In the genomic region with DNA sequence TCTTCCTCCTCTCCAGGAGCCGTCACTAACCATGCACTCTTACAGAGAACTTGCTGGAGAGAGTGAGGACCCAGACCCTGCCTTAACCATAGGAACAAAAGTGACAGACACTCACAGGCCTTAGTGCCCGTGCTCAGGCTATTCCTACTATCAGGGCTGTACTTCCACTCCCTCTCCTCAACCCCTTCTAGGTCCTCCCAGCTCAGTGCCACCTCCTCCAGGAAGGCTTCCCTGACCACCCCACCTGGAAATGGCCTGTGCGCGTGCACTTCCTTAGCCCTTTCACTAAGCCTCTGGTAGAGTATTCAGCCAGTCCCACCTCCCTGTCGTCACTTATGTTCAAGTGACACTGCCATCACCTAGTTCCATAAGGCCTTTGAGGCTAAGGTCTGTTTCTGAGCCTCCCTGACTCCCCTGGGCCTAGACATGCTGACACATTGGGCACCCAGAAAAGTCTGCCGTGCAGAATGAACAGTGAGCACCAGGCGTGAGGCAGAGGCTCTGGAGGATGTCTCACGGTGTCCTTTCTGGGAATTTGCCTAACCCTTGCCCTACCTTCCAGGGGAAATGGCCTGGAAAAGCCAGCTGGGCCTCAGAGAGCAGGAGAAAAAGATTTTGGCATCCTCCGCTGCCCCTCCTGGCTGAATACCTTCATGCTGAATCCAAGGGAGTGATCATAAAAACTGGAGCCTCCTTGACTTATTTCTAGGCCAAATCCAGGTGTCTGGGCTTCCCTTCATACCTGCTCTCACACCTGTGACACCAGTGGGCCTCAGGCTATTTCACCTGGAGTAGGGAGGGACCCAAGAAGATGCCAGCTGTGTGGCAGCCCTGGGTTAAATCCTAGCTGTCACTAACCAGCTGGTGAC, we compare ENCODE assay signal across 1 cellular context.
TF ChIP-seq lines count a peak whose summit lies in the region.

No MANE protein-coding gene starts in this region.

TF ChIP-seq in K562, 482 proteins besides CTCF, POLR2A, EP300 and RAD21 (continued from another document and continues in another):
- TF ChIP-seq, protein P1, sequence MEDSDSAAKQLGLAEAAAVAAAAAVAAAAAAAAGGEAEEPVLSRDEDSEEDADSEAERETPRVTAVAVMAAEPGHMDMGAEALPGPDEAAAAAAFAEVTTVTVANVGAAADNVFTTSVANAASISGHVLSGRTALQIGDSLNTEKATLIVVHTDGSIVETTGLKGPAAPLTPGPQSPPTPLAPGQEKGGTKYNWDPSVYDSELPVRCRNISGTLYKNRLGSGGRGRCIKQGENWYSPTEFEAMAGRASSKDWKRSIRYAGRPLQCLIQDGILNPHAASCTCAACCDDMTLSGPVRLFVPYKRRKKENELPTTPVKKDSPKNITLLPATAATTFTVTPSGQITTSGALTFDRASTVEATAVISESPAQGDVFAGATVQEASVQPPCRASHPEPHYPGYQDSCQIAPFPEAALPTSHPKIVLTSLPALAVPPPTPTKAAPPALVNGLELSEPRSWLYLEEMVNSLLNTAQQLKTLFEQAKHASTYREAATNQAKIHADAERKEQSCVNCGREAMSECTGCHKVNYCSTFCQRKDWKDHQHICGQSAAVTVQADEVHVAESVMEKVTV (CRISPR knock-in tag; IDR thresholded peaks at IDR 0.05), result no peak
- TF ChIP-seq COPS2 (conservative IDR thresholded peaks at IDR 0.05), result no peak
- no peak for TF ChIP-seq ZC3H11A (IDR thresholded peaks at IDR 0.05; ENCODE audit: low read depth, low read length)
- no peak for TF ChIP-seq CAMTA2 (CRISPR knock-in tag; conservative IDR thresholded peaks at IDR 0.05)
- TF ChIP-seq SMARCA4 (IDR thresholded peaks at IDR 0.05), result no peak
- no peak for TF ChIP-seq MECOM (CRISPR knock-in tag; IDR thresholded peaks at IDR 0.05)
- TF ChIP-seq PTRF (tag; IDR thresholded peaks at IDR 0.05), result no peak
- peak; percentile 90 for TF ChIP-seq RBM25 (IDR thresholded peaks at IDR 0.05; ENCODE audit: low read depth, low read length, severe bottlenecking)
- TF ChIP-seq, protein P2, sequence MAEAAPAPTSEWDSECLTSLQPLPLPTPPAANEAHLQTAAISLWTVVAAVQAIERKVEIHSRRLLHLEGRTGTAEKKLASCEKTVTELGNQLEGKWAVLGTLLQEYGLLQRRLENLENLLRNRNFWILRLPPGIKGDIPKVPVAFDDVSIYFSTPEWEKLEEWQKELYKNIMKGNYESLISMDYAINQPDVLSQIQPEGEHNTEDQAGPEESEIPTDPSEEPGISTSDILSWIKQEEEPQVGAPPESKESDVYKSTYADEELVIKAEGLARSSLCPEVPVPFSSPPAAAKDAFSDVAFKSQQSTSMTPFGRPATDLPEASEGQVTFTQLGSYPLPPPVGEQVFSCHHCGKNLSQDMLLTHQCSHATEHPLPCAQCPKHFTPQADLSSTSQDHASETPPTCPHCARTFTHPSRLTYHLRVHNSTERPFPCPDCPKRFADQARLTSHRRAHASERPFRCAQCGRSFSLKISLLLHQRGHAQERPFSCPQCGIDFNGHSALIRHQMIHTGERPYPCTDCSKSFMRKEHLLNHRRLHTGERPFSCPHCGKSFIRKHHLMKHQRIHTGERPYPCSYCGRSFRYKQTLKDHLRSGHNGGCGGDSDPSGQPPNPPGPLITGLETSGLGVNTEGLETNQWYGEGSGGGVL (CRISPR knock-in tag; IDR thresholded peaks at IDR 0.05), result no peak
- TF ChIP-seq KDM1A (IDR thresholded peaks at IDR 0.05), result peak in 1 of 2 experiments; percentile 33; a peak in 1 of 4 replicates
- TF ChIP-seq RBM34 (IDR thresholded peaks at IDR 0.05; ENCODE audit: borderline replicate concordance, insufficient read depth, low read length), result no peak
- no peak for TF ChIP-seq NR1H2 (CRISPR knock-in tag; IDR thresholded peaks at IDR 0.05)
- TF ChIP-seq ZNF764 (CRISPR knock-in tag; IDR thresholded peaks at IDR 0.05; ENCODE audit: low read depth), result no peak
- TF ChIP-seq PHB2 (IDR thresholded peaks at IDR 0.05; ENCODE audit: low read depth), result no peak
- TF ChIP-seq LEF1 (IDR thresholded peaks at IDR 0.05), result no peak
- no peak for TF ChIP-seq L3MBTL2 (IDR thresholded peaks at IDR 0.05)
- TF ChIP-seq, protein P3, sequence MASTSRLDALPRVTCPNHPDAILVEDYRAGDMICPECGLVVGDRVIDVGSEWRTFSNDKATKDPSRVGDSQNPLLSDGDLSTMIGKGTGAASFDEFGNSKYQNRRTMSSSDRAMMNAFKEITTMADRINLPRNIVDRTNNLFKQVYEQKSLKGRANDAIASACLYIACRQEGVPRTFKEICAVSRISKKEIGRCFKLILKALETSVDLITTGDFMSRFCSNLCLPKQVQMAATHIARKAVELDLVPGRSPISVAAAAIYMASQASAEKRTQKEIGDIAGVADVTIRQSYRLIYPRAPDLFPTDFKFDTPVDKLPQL (IDR thresholded peaks at IDR 0.05; ENCODE audit: extremely low read depth, insufficient read length), result no peak
- no peak for TF ChIP-seq ETS2 (tag; IDR thresholded peaks at IDR 0.05; ENCODE audit: borderline replicate concordance, poor library complexity, severe bottlenecking)
- TF ChIP-seq, protein P4, sequence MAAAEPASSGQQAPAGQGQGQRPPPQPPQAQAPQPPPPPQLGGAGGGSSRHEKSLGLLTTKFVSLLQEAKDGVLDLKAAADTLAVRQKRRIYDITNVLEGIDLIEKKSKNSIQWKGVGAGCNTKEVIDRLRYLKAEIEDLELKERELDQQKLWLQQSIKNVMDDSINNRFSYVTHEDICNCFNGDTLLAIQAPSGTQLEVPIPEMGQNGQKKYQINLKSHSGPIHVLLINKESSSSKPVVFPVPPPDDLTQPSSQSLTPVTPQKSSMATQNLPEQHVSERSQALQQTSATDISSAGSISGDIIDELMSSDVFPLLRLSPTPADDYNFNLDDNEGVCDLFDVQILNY (CRISPR knock-in tag; IDR thresholded peaks at IDR 0.05), result no peak
- no peak for TF ChIP-seq ILK (tag; IDR thresholded peaks at IDR 0.05; ENCODE audit: borderline replicate concordance, low read depth)
- TF ChIP-seq, protein P5, sequence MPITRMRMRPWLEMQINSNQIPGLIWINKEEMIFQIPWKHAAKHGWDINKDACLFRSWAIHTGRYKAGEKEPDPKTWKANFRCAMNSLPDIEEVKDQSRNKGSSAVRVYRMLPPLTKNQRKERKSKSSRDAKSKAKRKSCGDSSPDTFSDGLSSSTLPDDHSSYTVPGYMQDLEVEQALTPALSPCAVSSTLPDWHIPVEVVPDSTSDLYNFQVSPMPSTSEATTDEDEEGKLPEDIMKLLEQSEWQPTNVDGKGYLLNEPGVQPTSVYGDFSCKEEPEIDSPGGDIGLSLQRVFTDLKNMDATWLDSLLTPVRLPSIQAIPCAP (CRISPR knock-in tag; IDR thresholded peaks at IDR 0.05; ENCODE audit: borderline replicate concordance), result no peak
- no peak for TF ChIP-seq ESRRB (CRISPR knock-in tag; IDR thresholded peaks at IDR 0.05; ENCODE audit: borderline replicate concordance)
- no peak for TF ChIP-seq NFATC3 (IDR thresholded peaks at IDR 0.05)
- no peak for TF ChIP-seq RBBP5 (IDR thresholded peaks at IDR 0.05; ENCODE audit: borderline replicate concordance, insufficient read depth, low read length, poor library complexity, severe bottlenecking)
- TF ChIP-seq EHMT2 (IDR thresholded peaks at IDR 0.05), result no peak
- TF ChIP-seq, protein P6, sequence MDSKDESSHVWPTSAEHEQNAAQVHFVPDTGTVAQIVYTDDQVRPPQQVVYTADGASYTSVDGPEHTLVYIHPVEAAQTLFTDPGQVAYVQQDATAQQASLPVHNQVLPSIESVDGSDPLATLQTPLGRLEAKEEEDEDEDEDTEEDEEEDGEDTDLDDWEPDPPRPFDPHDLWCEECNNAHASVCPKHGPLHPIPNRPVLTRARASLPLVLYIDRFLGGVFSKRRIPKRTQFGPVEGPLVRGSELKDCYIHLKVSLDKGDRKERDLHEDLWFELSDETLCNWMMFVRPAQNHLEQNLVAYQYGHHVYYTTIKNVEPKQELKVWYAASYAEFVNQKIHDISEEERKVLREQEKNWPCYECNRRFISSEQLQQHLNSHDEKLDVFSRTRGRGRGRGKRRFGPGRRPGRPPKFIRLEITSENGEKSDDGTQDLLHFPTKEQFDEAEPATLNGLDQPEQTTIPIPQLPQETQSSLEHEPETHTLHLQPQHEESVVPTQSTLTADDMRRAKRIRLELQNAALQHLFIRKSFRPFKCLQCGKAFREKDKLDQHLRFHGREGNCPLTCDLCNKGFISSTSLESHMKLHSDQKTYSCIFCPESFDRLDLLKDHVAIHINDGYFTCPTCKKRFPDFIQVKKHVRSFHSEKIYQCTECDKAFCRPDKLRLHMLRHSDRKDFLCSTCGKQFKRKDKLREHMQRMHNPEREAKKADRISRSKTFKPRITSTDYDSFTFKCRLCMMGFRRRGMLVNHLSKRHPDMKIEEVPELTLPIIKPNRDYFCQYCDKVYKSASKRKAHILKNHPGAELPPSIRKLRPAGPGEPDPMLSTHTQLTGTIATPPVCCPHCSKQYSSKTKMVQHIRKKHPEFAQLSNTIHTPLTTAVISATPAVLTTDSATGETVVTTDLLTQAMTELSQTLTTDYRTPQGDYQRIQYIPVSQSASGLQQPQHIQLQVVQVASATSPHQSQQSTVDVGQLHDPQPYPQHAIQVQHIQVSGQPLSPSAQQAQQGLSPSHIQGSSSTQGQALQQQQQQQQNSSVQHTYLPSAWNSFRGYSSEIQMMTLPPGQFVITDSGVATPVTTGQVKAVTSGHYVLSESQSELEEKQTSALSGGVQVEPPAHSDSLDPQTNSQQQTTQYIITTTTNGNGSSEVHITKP (IDR thresholded peaks at IDR 0.05; ENCODE audit: partially characterized antibody), result no peak
- no peak for TF ChIP-seq STAT5B (CRISPR knock-in tag; IDR thresholded peaks at IDR 0.05)
- no peak for TF ChIP-seq DACH1 (IDR thresholded peaks at IDR 0.05; ENCODE audit: partially characterized antibody)
- TF ChIP-seq, protein P7, sequence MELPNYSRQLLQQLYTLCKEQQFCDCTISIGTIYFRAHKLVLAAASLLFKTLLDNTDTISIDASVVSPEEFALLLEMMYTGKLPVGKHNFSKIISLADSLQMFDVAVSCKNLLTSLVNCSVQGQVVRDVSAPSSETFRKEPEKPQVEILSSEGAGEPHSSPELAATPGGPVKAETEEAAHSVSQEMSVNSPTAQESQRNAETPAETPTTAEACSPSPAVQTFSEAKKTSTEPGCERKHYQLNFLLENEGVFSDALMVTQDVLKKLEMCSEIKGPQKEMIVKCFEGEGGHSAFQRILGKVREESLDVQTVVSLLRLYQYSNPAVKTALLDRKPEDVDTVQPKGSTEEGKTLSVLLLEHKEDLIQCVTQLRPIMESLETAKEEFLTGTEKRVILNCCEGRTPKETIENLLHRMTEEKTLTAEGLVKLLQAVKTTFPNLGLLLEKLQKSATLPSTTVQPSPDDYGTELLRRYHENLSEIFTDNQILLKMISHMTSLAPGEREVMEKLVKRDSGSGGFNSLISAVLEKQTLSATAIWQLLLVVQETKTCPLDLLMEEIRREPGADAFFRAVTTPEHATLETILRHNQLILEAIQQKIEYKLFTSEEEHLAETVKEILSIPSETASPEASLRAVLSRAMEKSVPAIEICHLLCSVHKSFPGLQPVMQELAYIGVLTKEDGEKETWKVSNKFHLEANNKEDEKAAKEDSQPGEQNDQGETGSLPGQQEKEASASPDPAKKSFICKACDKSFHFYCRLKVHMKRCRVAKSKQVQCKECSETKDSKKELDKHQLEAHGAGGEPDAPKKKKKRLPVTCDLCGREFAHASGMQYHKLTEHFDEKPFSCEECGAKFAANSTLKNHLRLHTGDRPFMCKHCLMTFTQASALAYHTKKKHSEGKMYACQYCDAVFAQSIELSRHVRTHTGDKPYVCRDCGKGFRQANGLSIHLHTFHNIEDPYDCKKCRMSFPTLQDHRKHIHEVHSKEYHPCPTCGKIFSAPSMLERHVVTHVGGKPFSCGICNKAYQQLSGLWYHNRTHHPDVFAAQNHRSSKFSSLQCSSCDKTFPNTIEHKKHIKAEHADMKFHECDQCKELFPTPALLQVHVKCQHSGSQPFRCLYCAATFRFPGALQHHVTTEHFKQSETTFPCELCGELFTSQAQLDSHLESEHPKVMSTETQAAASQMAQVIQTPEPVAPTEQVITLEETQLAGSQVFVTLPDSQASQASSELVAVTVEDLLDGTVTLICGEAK (IDR thresholded peaks at IDR 0.05), result no peak
- TF ChIP-seq, protein P7 (CRISPR knock-in tag; IDR thresholded peaks at IDR 0.05), result no peak
- no peak for TF ChIP-seq HDAC1 (IDR thresholded peaks at IDR 0.05)
- TF ChIP-seq HLTF (IDR thresholded peaks at IDR 0.05), result no peak
- TF ChIP-seq ADNP (tag; IDR thresholded peaks at IDR 0.05), result 0 out of 2 replicates have a peak, but pooled peaks have one; percentile 34
- no peak for TF ChIP-seq BDP1 (IDR thresholded peaks at IDR 0.05; ENCODE audit: insufficient read depth, insufficient read length)
- TF ChIP-seq, protein P8, sequence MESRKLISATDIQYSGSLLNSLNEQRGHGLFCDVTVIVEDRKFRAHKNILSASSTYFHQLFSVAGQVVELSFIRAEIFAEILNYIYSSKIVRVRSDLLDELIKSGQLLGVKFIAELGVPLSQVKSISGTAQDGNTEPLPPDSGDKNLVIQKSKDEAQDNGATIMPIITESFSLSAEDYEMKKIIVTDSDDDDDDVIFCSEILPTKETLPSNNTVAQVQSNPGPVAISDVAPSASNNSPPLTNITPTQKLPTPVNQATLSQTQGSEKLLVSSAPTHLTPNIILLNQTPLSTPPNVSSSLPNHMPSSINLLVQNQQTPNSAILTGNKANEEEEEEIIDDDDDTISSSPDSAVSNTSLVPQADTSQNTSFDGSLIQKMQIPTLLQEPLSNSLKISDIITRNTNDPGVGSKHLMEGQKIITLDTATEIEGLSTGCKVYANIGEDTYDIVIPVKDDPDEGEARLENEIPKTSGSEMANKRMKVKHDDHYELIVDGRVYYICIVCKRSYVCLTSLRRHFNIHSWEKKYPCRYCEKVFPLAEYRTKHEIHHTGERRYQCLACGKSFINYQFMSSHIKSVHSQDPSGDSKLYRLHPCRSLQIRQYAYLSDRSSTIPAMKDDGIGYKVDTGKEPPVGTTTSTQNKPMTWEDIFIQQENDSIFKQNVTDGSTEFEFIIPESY (CRISPR knock-in tag; IDR thresholded peaks at IDR 0.05), result no peak
- no peak for TF ChIP-seq ZNF445 (CRISPR knock-in tag; IDR thresholded peaks at IDR 0.05; ENCODE audit: low read depth)
- TF ChIP-seq RFX1 (IDR thresholded peaks at IDR 0.05), result no peak
- peak; percentile 99 for TF ChIP-seq ZFP36 (IDR thresholded peaks at IDR 0.05; ENCODE audit: low read depth, low read length, partially characterized antibody)
